20 cellular contexts compared by ENCODE assay signal in the genomic region with DNA sequence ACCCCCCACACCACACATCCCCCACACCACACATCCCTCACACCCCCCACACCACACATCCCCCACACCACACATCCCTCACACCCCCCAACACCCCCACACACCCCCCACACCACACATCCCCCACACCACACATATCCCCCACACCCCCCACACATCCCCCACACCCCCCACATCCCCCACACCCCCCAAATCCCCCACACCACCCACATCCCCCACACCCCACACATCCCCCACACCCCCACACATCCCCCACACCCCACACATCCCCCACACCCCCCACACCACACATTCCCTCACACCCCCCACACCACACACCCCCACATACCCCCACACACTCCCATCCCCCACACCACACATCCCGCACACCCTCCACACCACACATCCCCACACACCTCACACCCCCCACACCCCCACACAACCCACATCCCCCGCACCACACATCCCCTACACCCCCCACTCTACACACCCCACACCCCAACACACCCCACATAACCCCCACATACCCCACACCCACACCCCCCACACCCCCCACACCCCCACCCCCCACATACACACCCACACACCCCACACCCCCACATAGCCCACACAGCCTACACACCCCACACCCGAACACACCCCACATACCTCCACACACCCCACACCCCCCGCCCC.
A peak's percentile ranks its signal among the peaks of the same experiment; 100 is the strongest.
DNase-seq lines count a peak whose midpoint lies in the region; ATAC-seq and TF ChIP-seq lines count a peak whose summit lies in the region.
"Had no signal": no experiment of that assay in that cellular context is flagged by ENCODE, and none has a peak within 500 bp of the region (broad histone marks: within the 10 kb centered on the region; RNA-seq: fewer than 3 reads in every experiment).

No MANE protein-coding gene starts in this region.

- no peak for TF ChIP-seq CTCF in esophagus muscularis mucosa (IDR thresholded peaks at IDR 0.05)
- TF ChIP-seq CTCF in glutamatergic neuron (IDR thresholded peaks at IDR 0.05; ENCODE audit: partially characterized antibody, unreplicated experiment), result no peak

- no peaks in the 10 kb centered on the region for H3K36me3 ChIP-seq in H7 (replicated peaks; ENCODE audit: control insufficient read depth, insufficient read depth, low read length)
- peaks cover 4 to 64% (median 48%) of the 10 kb centered on the region in 4 donors for H3K36me3 ChIP-seq in esophagus muscularis mucosa

- H3K27ac Mint-ChIP-seq in stimulated activated memory B cell treated with anti-CD40 and anti-IgM and Interleukin-4, amounts not matched to agents 10 μg/mL and 1 μg/mL and 100 μg/mL, for 72 hours, result no peak overlapping the region
- H3K27ac Mint-ChIP-seq in glutamatergic neuron (ENCODE audit: unreplicated experiment), result no peak overlapping the region
- H3K27ac Mint-ChIP-seq: CD14-positive monocyte; T-helper 1 cell treated with Interleukin-12 subunit alpha and Interleukin-12 subunit beta and Interleukin-4 antibody, amounts not matched to agents 30 μg/mL and 1 μg/mL, for 36 hours had no signal

- WGBS in esophagus muscularis mucosa, result 80% methylated on average over 1 of the region's 4 CpGs

- peaks cover 0 to 25% (median 15%) of the 10 kb centered on the region in 4 donors for H3K4me1 ChIP-seq in esophagus muscularis mucosa

- H3K4me1 Mint-ChIP-seq in stimulated activated memory B cell treated with anti-CD40 and anti-IgM and Interleukin-4, amounts not matched to agents 10 μg/mL and 1 μg/mL and 100 μg/mL, for 72 hours, result no peaks in the 10 kb centered on the region
- peaks cover 2% of the 10 kb centered on the region for H3K4me1 Mint-ChIP-seq in glutamatergic neuron (ENCODE audit: low read depth, unreplicated experiment)

- ATAC-seq in stimulated activated memory B cell treated with anti-CD40 and anti-IgM and Interleukin-4, amounts not matched to agents 10 μg/mL and 1 μg/mL and 100 μg/mL, for 72 hours, result peak; percentile 73

- no peaks in the 10 kb centered on the region for H3K9me3 ChIP-seq in esophagus muscularis mucosa

- H3K9me3 Mint-ChIP-seq in stimulated activated memory B cell treated with anti-CD40 and anti-IgM and Interleukin-4, amounts not matched to agents 10 μg/mL and 1 μg/mL and 100 μg/mL, for 72 hours, result no peaks in the 10 kb centered on the region
- H3K9me3 Mint-ChIP-seq in glutamatergic neuron (ENCODE audit: unreplicated experiment), result peaks cover 5% of the 10 kb centered on the region
- H3K9me3 Mint-ChIP-seq: T-helper 1 cell treated with Interleukin-12 subunit alpha and Interleukin-12 subunit beta and Interleukin-4 antibody, amounts not matched to agents 30 μg/mL and 1 μg/mL, for 36 hours had no signal

- no peak for TF ChIP-seq EP300 in esophagus muscularis mucosa (IDR thresholded peaks at IDR 0.05)

- intact Hi-C loops in esophagus muscularis mucosa (cut with DNase I), result no loop called here

- no peaks in the 10 kb centered on the region for H3K27me3 Mint-ChIP-seq in stimulated activated memory B cell treated with anti-CD40 and anti-IgM and Interleukin-4, amounts not matched to agents 10 μg/mL and 1 μg/mL and 100 μg/mL, for 72 hours
- peaks cover 5% of the 10 kb centered on the region for H3K27me3 Mint-ChIP-seq in glutamatergic neuron (ENCODE audit: unreplicated experiment)

- H3K27me3 ChIP-seq in H7 (ENCODE audit: control insufficient read depth, insufficient read depth, low read length) (no peaks in the 10 kb centered on the region), esophagus muscularis mucosa (no peaks in the 10 kb centered on the region)

- no peak overlapping the region for H3K4me3 Mint-ChIP-seq in stimulated activated memory B cell treated with anti-CD40 and anti-IgM and Interleukin-4, amounts not matched to agents 10 μg/mL and 1 μg/mL and 100 μg/mL, for 72 hours
- no peak overlapping the region for H3K4me3 Mint-ChIP-seq in glutamatergic neuron (ENCODE audit: unreplicated experiment)
- H3K4me3 Mint-ChIP-seq: CD14-positive monocyte; T-helper 1 cell treated with Interleukin-12 subunit alpha and Interleukin-12 subunit beta and Interleukin-4 antibody, amounts not matched to agents 30 μg/mL and 1 μg/mL, for 36 hours had no signal

- H3K36me3 Mint-ChIP-seq in stimulated activated memory B cell treated with anti-CD40 and anti-IgM and Interleukin-4, amounts not matched to agents 10 μg/mL and 1 μg/mL and 100 μg/mL, for 72 hours, result no peaks in the 10 kb centered on the region
- peaks cover 15% of the 10 kb centered on the region for H3K36me3 Mint-ChIP-seq in glutamatergic neuron (ENCODE audit: unreplicated experiment)
- H3K36me3 Mint-ChIP-seq: CD14-positive monocyte had no signal

- peak; percentile 4 for DNase-seq in DMS 273 (lab: John Stamatoyannopoulos, UW; ENCODE audit: unreplicated experiment)
- DNase-seq in DMS 273 treated with DMSO at 0.1 percent for 48 hours (lab: John Stamatoyannopoulos, UW), result no peak
- DNase-seq in H7, result peak; percentile 73
- peak; percentile 70 for DNase-seq in esophagus muscularis mucosa (ENCODE audit: extremely low spot score)
- DNase-seq in HUDEP-2 (lab: John Stamatoyannopoulos, UW; ENCODE audit: unreplicated experiment in 76 of 76), result no peak
- DNase-seq in midbrain (lab: John Stamatoyannopoulos, UW), result no peak
- DNase-seq in glutamatergic neuron, result no peak
- DNase-seq: AML-193, GF-D8, GM23248, NCI-H1048, NCI-H1436, NCI-H1930, NCI-H2171, NCI-H526, PC-9 had no signal

- TF ChIP-seq POLR2A in esophagus muscularis mucosa (IDR thresholded peaks at IDR 0.05; ENCODE audit: low read depth), result no peak

- H3K4me3 ChIP-seq in H7 (ENCODE audit: insufficient read depth, low read depth, low read length) (no peak overlapping the region), esophagus muscularis mucosa (no peak overlapping the region)
- H3K4me3 ChIP-seq: GM23248, PC-9 had no signal

- H3K27ac ChIP-seq in esophagus muscularis mucosa (replicated peaks in 1 of 4), result no peak overlapping the region
- H3K27ac ChIP-seq: GM23248, KMS-11, PC-9 had no signal

Comparison
In these comparisons a context has a peak if more than half of its experiments do, and no peak if none do; other contexts are left out.
1. DNase-seq: peak in DMS 273 (single experiment), H7 (single experiment) and esophagus muscularis mucosa (single experiment); none in DMS 273 treated with DMSO at 0.1 percent for 48 hours (single experiment), HUDEP-2 (0 of 76), midbrain (single experiment) and glutamatergic neuron (single experiment).